Comparison of ENCODE assay signal across 1 cellular context in the genomic region with DNA sequence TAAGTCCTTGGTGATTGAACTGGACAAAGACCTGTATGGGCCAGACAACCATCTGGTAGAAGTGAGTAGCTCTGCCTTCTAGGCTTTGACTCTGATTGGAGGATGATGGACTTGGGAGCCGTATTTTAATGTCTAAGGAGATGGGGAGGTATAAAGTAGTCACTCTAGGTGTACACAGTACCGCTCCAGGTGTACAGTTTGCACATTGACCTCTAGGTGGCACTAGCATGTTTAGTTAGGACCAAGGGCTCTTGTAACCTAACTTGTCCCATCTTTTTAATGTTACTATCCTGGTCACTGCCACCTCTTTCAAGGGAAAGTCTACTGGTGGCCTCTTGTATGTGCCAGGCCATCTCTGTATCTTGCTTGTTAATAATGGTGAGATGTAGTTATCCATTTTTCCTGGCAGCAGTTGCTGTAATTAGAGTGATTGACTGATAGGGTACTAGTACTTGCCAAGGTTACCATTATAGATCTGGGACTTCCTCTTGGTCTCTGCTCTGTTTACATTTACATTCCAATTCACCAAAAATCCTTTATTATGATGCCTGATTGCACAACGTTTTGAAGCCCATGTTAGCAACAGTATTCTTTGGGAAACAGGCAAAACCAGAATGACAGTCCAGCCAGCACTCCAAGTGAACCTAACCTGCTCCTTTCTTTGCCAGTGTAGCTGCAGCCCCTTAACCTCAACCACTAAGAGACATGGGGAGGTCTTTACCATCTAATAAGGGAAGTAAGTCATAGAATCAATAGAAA.
TF ChIP-seq lines count a peak whose summit lies in the region.

No MANE protein-coding gene starts in this region.

TF ChIP-seq in HCT116, 20 proteins besides CTCF, POLR2A, EP300 and RAD21:
- TF ChIP-seq, protein P1, sequence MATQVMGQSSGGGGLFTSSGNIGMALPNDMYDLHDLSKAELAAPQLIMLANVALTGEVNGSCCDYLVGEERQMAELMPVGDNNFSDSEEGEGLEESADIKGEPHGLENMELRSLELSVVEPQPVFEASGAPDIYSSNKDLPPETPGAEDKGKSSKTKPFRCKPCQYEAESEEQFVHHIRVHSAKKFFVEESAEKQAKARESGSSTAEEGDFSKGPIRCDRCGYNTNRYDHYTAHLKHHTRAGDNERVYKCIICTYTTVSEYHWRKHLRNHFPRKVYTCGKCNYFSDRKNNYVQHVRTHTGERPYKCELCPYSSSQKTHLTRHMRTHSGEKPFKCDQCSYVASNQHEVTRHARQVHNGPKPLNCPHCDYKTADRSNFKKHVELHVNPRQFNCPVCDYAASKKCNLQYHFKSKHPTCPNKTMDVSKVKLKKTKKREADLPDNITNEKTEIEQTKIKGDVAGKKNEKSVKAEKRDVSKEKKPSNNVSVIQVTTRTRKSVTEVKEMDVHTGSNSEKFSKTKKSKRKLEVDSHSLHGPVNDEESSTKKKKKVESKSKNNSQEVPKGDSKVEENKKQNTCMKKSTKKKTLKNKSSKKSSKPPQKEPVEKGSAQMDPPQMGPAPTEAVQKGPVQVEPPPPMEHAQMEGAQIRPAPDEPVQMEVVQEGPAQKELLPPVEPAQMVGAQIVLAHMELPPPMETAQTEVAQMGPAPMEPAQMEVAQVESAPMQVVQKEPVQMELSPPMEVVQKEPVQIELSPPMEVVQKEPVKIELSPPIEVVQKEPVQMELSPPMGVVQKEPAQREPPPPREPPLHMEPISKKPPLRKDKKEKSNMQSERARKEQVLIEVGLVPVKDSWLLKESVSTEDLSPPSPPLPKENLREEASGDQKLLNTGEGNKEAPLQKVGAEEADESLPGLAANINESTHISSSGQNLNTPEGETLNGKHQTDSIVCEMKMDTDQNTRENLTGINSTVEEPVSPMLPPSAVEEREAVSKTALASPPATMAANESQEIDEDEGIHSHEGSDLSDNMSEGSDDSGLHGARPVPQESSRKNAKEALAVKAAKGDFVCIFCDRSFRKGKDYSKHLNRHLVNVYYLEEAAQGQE (IDR thresholded peaks at IDR 0.05; ENCODE audit: low read depth) = no peak
- no peak for TF ChIP-seq CEBPB (IDR thresholded peaks at IDR 0.05; ENCODE audit: low read depth)
- no peak for TF ChIP-seq YY1 (IDR thresholded peaks at IDR 0.05; ENCODE audit: extremely low read depth, insufficient replicate concordance, low read depth, low read length)
- TF ChIP-seq, protein P2, sequence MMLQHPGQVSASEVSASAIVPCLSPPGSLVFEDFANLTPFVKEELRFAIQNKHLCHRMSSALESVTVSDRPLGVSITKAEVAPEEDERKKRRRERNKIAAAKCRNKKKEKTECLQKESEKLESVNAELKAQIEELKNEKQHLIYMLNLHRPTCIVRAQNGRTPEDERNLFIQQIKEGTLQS (IDR thresholded peaks at IDR 0.05) = no peak
- TF ChIP-seq FOSL1 (IDR thresholded peaks at IDR 0.05; ENCODE audit: low read depth) = no peak
- no peak for TF ChIP-seq EZH2 (IDR thresholded peaks at IDR 0.05)
- TF ChIP-seq ZFX (IDR thresholded peaks at IDR 0.05) = no peak
- no peak for TF ChIP-seq CBX3 (IDR thresholded peaks at IDR 0.05; ENCODE audit: low read depth)
- TF ChIP-seq, protein P3, sequence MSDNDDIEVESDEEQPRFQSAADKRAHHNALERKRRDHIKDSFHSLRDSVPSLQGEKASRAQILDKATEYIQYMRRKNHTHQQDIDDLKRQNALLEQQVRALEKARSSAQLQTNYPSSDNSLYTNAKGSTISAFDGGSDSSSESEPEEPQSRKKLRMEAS (IDR thresholded peaks at IDR 0.05) = no peak
- no peak for TF ChIP-seq ZNF274 (IDR thresholded peaks at IDR 0.05; ENCODE audit: low read depth, low read length)
- TF ChIP-seq SRF (IDR thresholded peaks at IDR 0.05; ENCODE audit: low read depth) = no peak
- no peak for TF ChIP-seq ELF1 (IDR thresholded peaks at IDR 0.05; ENCODE audit: borderline replicate concordance, low read depth)
